ENCODE assay signal across 15 cellular contexts in genomic region chr5:143228597-143229293, GRCh38.
DNase-seq lines count a peak whose midpoint lies in the region; ATAC-seq and TF ChIP-seq lines count a peak whose summit lies in the region.
"Had no signal": no experiment of that assay in that cellular context is flagged by ENCODE, and none has a peak within 500 bp of the region (broad histone marks: within the 10 kb centered on the region; RNA-seq: fewer than 3 reads in every experiment).

No MANE protein-coding gene starts in this region.

- H3K4me3 ChIP-seq in OCI-LY7 (ENCODE audit: low read depth, low read length, poor library complexity, severe bottlenecking) (no peak overlapping the region), colonic mucosa (no peak overlapping the region)
- H3K4me3 ChIP-seq: cardiac muscle cell, MG63, psoas muscle, tibial nerve had no signal

- H3K27ac ChIP-seq in OCI-LY7 (ENCODE audit: low read depth, low read length, poor library complexity, severe bottlenecking) (peak overlapping the region; percentile 70), colonic mucosa (no peak overlapping the region)
- H3K27ac ChIP-seq: cardiac muscle cell had no signal

- DNase-seq in activated naive CD4-positive, alpha-beta T cell treated with anti-CD3 and anti-CD28 coated beads for 36 hours, result peak; percentile 23
- no peak for DNase-seq in activated naive CD4-positive, alpha-beta T cell (lab: John Stamatoyannopoulos, UW)
- DNase-seq in OCI-LY7 (ENCODE audit: low spot score) (no peak), colonic mucosa (no peak), cerebellar nuclear complex (lab: John Stamatoyannopoulos, UW) (no peak)
- DNase-seq in activated naive CD8-positive, alpha-beta T cell treated with anti-CD3 and anti-CD28 coated beads, Interleukin-2, amount 50 U/mL, for 24 hours, result peak; percentile 33
- DNase-seq in stimulated activated naive CD8-positive, alpha-beta T cell treated with anti-CD3 and anti-CD28 coated beads, Interleukin-15, Interleukin-2, amounts not matched to agents 100 U/mL and 50 U/mL, for 24 hours, result peak; percentile 37
- DNase-seq: MG63, naive B cell, NCI-H2029, psoas muscle had no signal

- peak overlapping the region; percentile 69 for H3K27ac Mint-ChIP-seq in activated naive CD4-positive, alpha-beta T cell treated with anti-CD3 and anti-CD28 coated beads for 36 hours
- H3K27ac Mint-ChIP-seq in activated naive CD8-positive, alpha-beta T cell treated with anti-CD3 and anti-CD28 coated beads, Interleukin-2, amount 50 U/mL, for 24 hours, result peak overlapping the region; percentile 90
- H3K27ac Mint-ChIP-seq: endodermal cell had no signal

- intact Hi-C loops in activated naive CD4-positive, alpha-beta T cell treated with anti-CD3 and anti-CD28 coated beads for 36 hours (cut with micrococcal nuclease), result loop anchor here (10.0 kb wide), 1 partner anchor 194 kb away; no protein-coding TSS in a partner anchor
- intact Hi-C loops in OCI-LY7 (cut with micrococcal nuclease; ENCODE audit: unreplicated experiment), result loop anchor here (5.0 kb wide), 1 partner anchor 174 kb away; the partner anchor contains the start of gene NR3C1
- intact Hi-C loops in colonic mucosa (cut with DNase I), result no loop called here

- H3K27me3 Mint-ChIP-seq in activated naive CD4-positive, alpha-beta T cell treated with anti-CD3 and anti-CD28 coated beads for 36 hours (ENCODE audit: low read depth), result no peaks in the 10 kb centered on the region
- no peaks in the 10 kb centered on the region for H3K27me3 Mint-ChIP-seq in activated naive CD8-positive, alpha-beta T cell treated with anti-CD3 and anti-CD28 coated beads, Interleukin-2, amount 50 U/mL, for 24 hours
- H3K27me3 Mint-ChIP-seq: naive B cell had no signal

- H3K4me2 ChIP-seq in OCI-LY7 (ENCODE audit: low read length), result peak overlapping the region; percentile 76; the same call in 1 of the 2 replicates

- no peak for TF ChIP-seq CTCF in OCI-LY7 (conservative IDR thresholded peaks at IDR 0.05; ENCODE audit: low read length)
- TF ChIP-seq CTCF in colonic mucosa (IDR thresholded peaks at IDR 0.05), result no peak

- no peaks in the 10 kb centered on the region for H3K9me2 ChIP-seq in OCI-LY7 (ENCODE audit: insufficient read depth, low read length)

- CTCF ChIA-PET in activated naive CD4-positive, alpha-beta T cell treated with anti-CD3 and anti-CD28 coated beads for 36 hours (lab: Charles Lee), result interaction anchor here (0.7 kb wide), 1 partner anchor 655 kb away, joined by 3 read pairs; no protein-coding TSS in a partner anchor
- CTCF ChIA-PET in OCI-LY7 (lab: Charles Lee; ENCODE audit: unreplicated experiment), result interaction anchor here (0.7 to 1.1 kb wide), 2 partner anchors 12 to 270 kb away, joined by 4 to 5 read pairs; no protein-coding TSS in a partner anchor

- no peak overlapping the region for H3K9ac ChIP-seq in colonic mucosa (ENCODE audit: low read depth in 2 of 2, low read length in 2 of 2)

- H4K20me1 ChIP-seq in OCI-LY7 (ENCODE audit: insufficient read depth, low read length), result no peaks in the 10 kb centered on the region

- no peaks in the 10 kb centered on the region for H3K79me2 ChIP-seq in OCI-LY7 (ENCODE audit: insufficient read depth, low read depth, low read length)

- peak; percentile 47 for ATAC-seq in activated naive CD8-positive, alpha-beta T cell treated with anti-CD3 and anti-CD28 coated beads, Interleukin-2, amount 50 U/mL, for 24 hours
- peak; percentile 38 for ATAC-seq in stimulated activated naive CD8-positive, alpha-beta T cell treated with anti-CD3 and anti-CD28 coated beads, Interleukin-15, Interleukin-2, amounts not matched to agents 100 U/mL and 50 U/mL, for 24 hours
- ATAC-seq in HG02623 (IDR thresholded peaks at IDR 0.05; ENCODE audit: unreplicated experiment), result no peak

- H3K27me3 ChIP-seq in colonic mucosa, result no peaks in the 10 kb centered on the region
- H3K27me3 ChIP-seq: cardiac muscle cell, MG63, tibial nerve had no signal

- no peaks in the 10 kb centered on the region for H3K9me3 ChIP-seq in OCI-LY7 (ENCODE audit: low read length)
- no peaks in the 10 kb centered on the region for H3K9me3 ChIP-seq in colonic mucosa
- H3K9me3 ChIP-seq: psoas muscle, tibial nerve had no signal

- POLR2A ChIA-PET in OCI-LY7 (lab: Charles Lee), result interaction anchor here (0.7 to 1.8 kb wide), 2 partner anchors 8 to 16 kb away, joined by 3 to 9 read pairs; no protein-coding TSS in a partner anchor

- no peak overlapping the region for H3K4me3 Mint-ChIP-seq in activated naive CD4-positive, alpha-beta T cell treated with anti-CD3 and anti-CD28 coated beads for 36 hours
- peak overlapping the region; percentile 66 for H3K4me3 Mint-ChIP-seq in activated naive CD8-positive, alpha-beta T cell treated with anti-CD3 and anti-CD28 coated beads, Interleukin-2, amount 50 U/mL, for 24 hours
- H3K4me3 Mint-ChIP-seq: endodermal cell had no signal

- H2AFZ ChIP-seq in OCI-LY7 (ENCODE audit: low read length), result peak overlapping the region; percentile 92; the same call in 1 of the 2 replicates

- no peaks in the 10 kb centered on the region for H3K36me3 Mint-ChIP-seq in activated naive CD4-positive, alpha-beta T cell treated with anti-CD3 and anti-CD28 coated beads for 36 hours (ENCODE audit: low read depth)
- no peaks in the 10 kb centered on the region for H3K36me3 Mint-ChIP-seq in activated naive CD8-positive, alpha-beta T cell treated with anti-CD3 and anti-CD28 coated beads, Interleukin-2, amount 50 U/mL, for 24 hours (ENCODE audit: low read depth)
- H3K36me3 Mint-ChIP-seq: naive B cell had no signal

- BruUV-seq in OCI-LY7 (replicated peaks; lab: Mats Ljungman, UMichigan), result no TSS peak

- H3K4me1 ChIP-seq in OCI-LY7 (ENCODE audit: insufficient read depth, low read length, poor library complexity, severe bottlenecking) (peaks cover 22% of the 10 kb centered on the region), colonic mucosa (no peaks in the 10 kb centered on the region)

- H3K36me3 ChIP-seq in OCI-LY7 (ENCODE audit: insufficient read depth, low read length) (no peaks in the 10 kb centered on the region), colonic mucosa (no peaks in the 10 kb centered on the region)
- H3K36me3 ChIP-seq: cardiac muscle cell, MG63 had no signal

- H3K9me3 Mint-ChIP-seq in activated naive CD4-positive, alpha-beta T cell treated with anti-CD3 and anti-CD28 coated beads for 36 hours, result no peaks in the 10 kb centered on the region
- no peaks in the 10 kb centered on the region for H3K9me3 Mint-ChIP-seq in activated naive CD8-positive, alpha-beta T cell treated with anti-CD3 and anti-CD28 coated beads, Interleukin-2, amount 50 U/mL, for 24 hours
- H3K9me3 Mint-ChIP-seq: endodermal cell, naive B cell had no signal

- peaks cover 24% of the 10 kb centered on the region for H3K4me1 Mint-ChIP-seq in activated naive CD4-positive, alpha-beta T cell treated with anti-CD3 and anti-CD28 coated beads for 36 hours (ENCODE audit: low read depth)
- peaks cover 48% of the 10 kb centered on the region for H3K4me1 Mint-ChIP-seq in activated naive CD8-positive, alpha-beta T cell treated with anti-CD3 and anti-CD28 coated beads, Interleukin-2, amount 50 U/mL, for 24 hours

Comparison
In these comparisons a context has a peak if more than half of its experiments do, and no peak if none do; other contexts are left out.
1. DNase-seq: peak in activated naive CD4-positive, alpha-beta T cell treated with anti-CD3 and anti-CD28 coated beads for 36 hours (single experiment), activated naive CD8-positive, alpha-beta T cell treated with anti-CD3 and anti-CD28 coated beads, Interleukin-2, amount 50 U/mL, for 24 hours (single experiment) and stimulated activated naive CD8-positive, alpha-beta T cell treated with anti-CD3 and anti-CD28 coated beads, Interleukin-15, Interleukin-2, amounts not matched to agents 100 U/mL and 50 U/mL, for 24 hours (single experiment); none in activated naive CD4-positive, alpha-beta T cell (0 of 4), OCI-LY7 (single experiment), colonic mucosa (single experiment) and cerebellar nuclear complex (0 of 2).